In genomic region chr16:60815033-60815432, GRCh38 we compare ENCODE assay signal across 36 cellular contexts.
"Had no signal": no experiment of that assay in that cellular context is flagged by ENCODE, and none has a peak within 500 bp of the region (broad histone marks: within the 10 kb centered on the region; RNA-seq: fewer than 3 reads in every experiment).

No MANE protein-coding gene starts in this region.

- H3K4me3 Mint-ChIP-seq: activated B cell treated with CpG ODN at 0.5 μM for 24 hours; activated CD4-positive, alpha-beta memory T cell treated with anti-CD3 and anti-CD28 coated beads for 36 hours; activated CD4-positive, alpha-beta T cell treated with anti-CD3 and anti-CD28 coated beads, Interleukin-2, amount 10 ng/mL, durations not matched to agents 24 days and 14 days; activated CD8-positive, alpha-beta T cell treated with anti-CD3 and anti-CD28 coated beads for 36 hours; activated naive CD4-positive, alpha-beta T cell treated with anti-CD3 and anti-CD28 coated beads for 36 hours; activated naive CD8-positive, alpha-beta T cell treated with anti-CD3 and anti-CD28 coated beads for 36 hours; activated T-cell treated with anti-CD3 and anti-CD28 coated beads, Interleukin-2, amount 50 U/mL, for 4 hours; activated T-cell treated with anti-CD3 and anti-CD28 coated beads, Interleukin-2, amount 50 U/mL, for 72 hours; activated T-helper 1 cell treated with anti-CD3 and anti-CD28 coated beads, Interleukin-12 subunit alpha, Interleukin-12 subunit beta, Interleukin-2, Interleukin-4 antibody, amounts not matched to agents 30 ng/mL and 10 ng/mL and 1 ng/mL, durations not matched to agents 14 hours and 24 hours and 36 hours; activated T-helper 17 cell treated with anti-CD3 and anti-CD28 coated beads, Interleukin-2, amount 50 U/mL, for 72 hours; T-helper 1 cell treated with Interleukin-12 subunit alpha and Interleukin-12 subunit beta and Interleukin-4 antibody, amounts not matched to agents 30 μg/mL and 1 μg/mL, for 36 hours; T-helper 2 cell treated with Interferon-gamma antibody and Interleukin-4, amounts not matched to agents 5 μg/mL and 100 μg/mL, for 36 hours had no signal

- H3K36me3 Mint-ChIP-seq: activated CD4-positive, alpha-beta memory T cell treated with anti-CD3 and anti-CD28 coated beads for 36 hours; activated naive CD4-positive, alpha-beta T cell treated with anti-CD3 and anti-CD28 coated beads, Interleukin-2, amount 50 U/mL, for 72 hours; activated naive CD8-positive, alpha-beta T cell treated with anti-CD3 and anti-CD28 coated beads for 36 hours had no signal

- H3K9me3 ChIP-seq: adrenal gland, body of pancreas, breast epithelium had no signal

- H3K27me3 Mint-ChIP-seq: activated B cell treated with CpG ODN at 0.5 μM for 24 hours; activated CD4-positive, alpha-beta memory T cell treated with anti-CD3 and anti-CD28 coated beads for 36 hours; activated CD4-positive, alpha-beta T cell treated with anti-CD3 and anti-CD28 coated beads, Interleukin-2, amount 10 ng/mL, durations not matched to agents 24 days and 14 days; activated CD8-positive, alpha-beta T cell treated with anti-CD3 and anti-CD28 coated beads for 36 hours; activated naive CD8-positive, alpha-beta T cell treated with anti-CD3 and anti-CD28 coated beads for 36 hours; activated T-helper 17 cell treated with anti-CD3 and anti-CD28 coated beads, Interleukin-2, amount 50 U/mL, for 72 hours had no signal

- H3K27me3 ChIP-seq: adrenal gland, body of pancreas, brain microvascular endothelial cell, breast epithelium had no signal

- H3K4me1 Mint-ChIP-seq: activated B cell treated with CpG ODN at 0.5 μM for 24 hours; activated CD4-positive, alpha-beta T cell treated with anti-CD3 and anti-CD28 coated beads, Interleukin-2, amount 10 ng/mL, durations not matched to agents 24 days and 14 days; activated naive CD8-positive, alpha-beta T cell treated with anti-CD3 and anti-CD28 coated beads for 36 hours; activated T-helper 17 cell treated with anti-CD3 and anti-CD28 coated beads, Interleukin-2, amount 50 U/mL, for 72 hours had no signal

- ATAC-seq: activated CD8-positive, alpha-beta T cell treated with anti-CD3 and anti-CD28 coated beads for 36 hours; activated naive CD4-positive, alpha-beta T cell treated with anti-CD3 and anti-CD28 coated beads, Interleukin-2, amount 50 U/mL, for 72 hours; activated T-cell treated with anti-CD3 and anti-CD28 coated beads, Interleukin-2, amount 50 U/mL, for 4 hours; activated T-cell treated with anti-CD3 and anti-CD28 coated beads, Interleukin-2, amount 50 U/mL, for 72 hours; activated T-helper 17 cell treated with anti-CD3 and anti-CD28 coated beads, Interleukin-2, amount 50 U/mL, for 72 hours; body of pancreas had no signal

- H3K27ac Mint-ChIP-seq: activated B cell treated with CpG ODN at 0.5 μM for 24 hours; activated CD4-positive, alpha-beta memory T cell treated with anti-CD3 and anti-CD28 coated beads for 36 hours; activated CD4-positive, alpha-beta T cell treated with anti-CD3 and anti-CD28 coated beads, Interleukin-2, amount 10 ng/mL, durations not matched to agents 24 days and 14 days; activated CD8-positive, alpha-beta T cell treated with anti-CD3 and anti-CD28 coated beads for 36 hours; activated naive CD4-positive, alpha-beta T cell treated with anti-CD3 and anti-CD28 coated beads for 36 hours; activated naive CD4-positive, alpha-beta T cell treated with anti-CD3 and anti-CD28 coated beads, Interleukin-2, amount 50 U/mL, for 72 hours; activated naive CD8-positive, alpha-beta T cell treated with anti-CD3 and anti-CD28 coated beads for 36 hours; activated T-cell treated with anti-CD3 and anti-CD28 coated beads, Interleukin-2, amount 50 U/mL, for 72 hours; activated T-helper 1 cell treated with anti-CD3 and anti-CD28 coated beads, Interleukin-12 subunit alpha, Interleukin-12 subunit beta, Interleukin-2, Interleukin-4 antibody, amounts not matched to agents 30 ng/mL and 10 ng/mL and 1 ng/mL, durations not matched to agents 14 hours and 24 hours and 36 hours; activated T-helper 17 cell treated with anti-CD3 and anti-CD28 coated beads, Interleukin-2, amount 50 U/mL, for 72 hours; T-helper 1 cell treated with Interleukin-12 subunit alpha and Interleukin-12 subunit beta and Interleukin-4 antibody, amounts not matched to agents 30 μg/mL and 1 μg/mL, for 36 hours; T-helper 2 cell treated with Interferon-gamma antibody and Interleukin-4, amounts not matched to agents 5 μg/mL and 100 μg/mL, for 36 hours had no signal

- DNase-seq: activated B cell treated with CpG ODN at 0.5 μM for 24 hours; activated CD4-positive, alpha-beta memory T cell treated with anti-CD3 and anti-CD28 coated beads for 36 hours; activated CD4-positive, alpha-beta T cell treated with anti-CD3 and anti-CD28 coated beads for 4 hours; activated CD4-positive, alpha-beta T cell treated with anti-CD3 and anti-CD28 coated beads, Interleukin-2, amount 10 ng/mL, durations not matched to agents 24 days and 14 days; activated CD4-positive, alpha-beta T cell treated with anti-CD3 and anti-CD28 coated beads, Interleukin-2, amount 50 U/mL, for 1 hour; activated CD4-positive, alpha-beta T cell treated with anti-CD3 and anti-CD28 coated beads, Interleukin-2, amount 50 U/mL, for 4 hours; activated CD4-positive, CD25-positive, alpha-beta regulatory T cell treated with anti-CD3 and anti-CD28 coated beads, Interleukin-2, amount 50 U/mL, for 72 hours; activated CD8-positive, alpha-beta memory T cell treated with anti-CD3 and anti-CD28 coated beads, Interleukin-2, amount 50 U/mL, for 4 hours; activated CD8-positive, alpha-beta T cell treated with anti-CD3 and anti-CD28 coated beads for 36 hours; activated effector memory CD4-positive, alpha-beta T cell treated with anti-CD3 and anti-CD28 coated beads, Interleukin-2, amount 50 U/mL, for 16 hours; activated gamma-delta T cell treated with Interleukin-2 at 50 U/mL for 16 hours; activated naive CD4-positive, alpha-beta T cell; activated naive CD4-positive, alpha-beta T cell treated with anti-CD3 and anti-CD28 coated beads for 36 hours; activated naive CD4-positive, alpha-beta T cell treated with anti-CD3 and anti-CD28 coated beads, Interleukin-2, amount 50 U/mL, for 16 hours; activated naive CD8-positive, alpha-beta T cell treated with anti-CD3 and anti-CD28 coated beads for 36 hours; activated T-cell treated with anti-CD3 and anti-CD28 coated beads for 4 hours; activated T-cell treated with anti-CD3 and anti-CD28 coated beads, Interleukin-2, amount 50 U/mL, for 1 hour; activated T-cell treated with anti-CD3 and anti-CD28 coated beads, Interleukin-2, amount 50 U/mL, for 4 hours; activated T-cell treated with anti-CD3 and anti-CD28 coated beads, Interleukin-2, amount 50 U/mL, for 72 hours; adrenal gland; amniotic stem cell; aorta; body of pancreas; brain microvascular endothelial cell; caudate nucleus; SW 1271; T-helper 1 cell; T-helper 2 cell; T-helper 9 cell had no signal

- H3K4me1 ChIP-seq: adrenal gland, body of pancreas, breast epithelium had no signal

- H3K4me3 ChIP-seq: adrenal gland, body of pancreas, breast epithelium had no signal

- H3K9me3 Mint-ChIP-seq: activated naive CD8-positive, alpha-beta T cell treated with anti-CD3 and anti-CD28 coated beads for 36 hours had no signal

- H3K27ac ChIP-seq: adrenal gland, body of pancreas, brain microvascular endothelial cell, breast epithelium, VCaP had no signal

- H3K36me3 ChIP-seq: adrenal gland, brain microvascular endothelial cell, breast epithelium had no signal
